In the genomic region with DNA sequence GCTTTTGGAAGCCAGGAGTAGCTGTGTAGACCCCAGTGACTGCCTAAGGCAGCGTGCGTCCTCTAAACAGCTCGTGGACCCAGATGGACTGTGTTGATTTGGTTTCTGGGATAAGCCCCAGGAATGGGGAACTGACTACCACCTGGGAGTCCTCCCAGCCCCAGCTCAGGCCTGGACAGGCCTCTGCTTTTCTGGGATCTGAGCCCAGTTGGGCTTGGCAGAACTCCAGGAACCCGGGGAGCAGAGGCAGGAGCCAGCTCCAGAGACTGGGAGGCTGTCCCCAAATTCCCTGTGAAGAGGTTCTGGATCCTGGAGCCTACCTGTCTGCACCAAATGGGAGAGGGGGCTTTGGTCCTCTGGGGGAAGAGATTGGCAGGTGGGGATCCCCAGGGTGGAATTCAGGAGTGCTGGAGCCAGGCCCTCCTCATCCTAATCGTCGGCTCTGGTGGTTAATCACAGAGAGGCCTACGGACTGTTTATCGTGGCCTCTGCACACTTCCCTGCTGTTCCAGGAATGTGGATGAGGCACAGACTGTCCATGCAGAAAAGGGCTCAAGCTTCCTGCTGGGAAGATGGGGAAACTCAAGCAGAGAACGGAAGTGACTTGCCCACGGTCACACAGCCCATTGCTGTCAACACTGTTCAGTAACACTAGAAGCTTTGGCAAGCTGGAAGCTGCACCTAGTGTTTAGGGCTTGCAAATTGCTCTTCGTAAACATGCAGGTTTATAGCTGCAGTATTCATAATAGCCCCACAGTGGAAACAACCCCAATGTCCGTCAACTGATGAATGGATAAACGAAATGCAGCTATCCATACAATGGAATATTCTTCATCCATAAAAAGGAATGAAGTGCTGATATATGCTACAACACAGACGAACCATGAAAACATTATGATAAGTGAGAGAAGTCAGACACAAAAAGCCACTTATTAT, we compare ENCODE assay signal across 8 cellular contexts.
A peak's percentile ranks its signal among the peaks of the same experiment; 100 is the strongest.
DNase-seq lines count a peak whose midpoint lies in the region; ATAC-seq and TF ChIP-seq lines count a peak whose summit lies in the region.
"Had no signal": no experiment of that assay in that cellular context is flagged by ENCODE, and none has a peak within 500 bp of the region (broad histone marks: within the 10 kb centered on the region; RNA-seq: fewer than 3 reads in every experiment).

No MANE protein-coding gene starts in this region.

- TF ChIP-seq EP300 in transverse colon (IDR thresholded peaks at IDR 0.05; ENCODE audit: low read depth) = no peak

- POLR2A ChIA-PET in activated CD8-positive, alpha-beta T cell treated with anti-CD3 and anti-CD28 coated beads, Interleukin-2, amount 10 ng/mL, durations not matched to agents 7 days and 5 days (lab: Charles Lee) = no interaction called here

- CTCF ChIA-PET in activated CD8-positive, alpha-beta T cell treated with anti-CD3 and anti-CD28 coated beads, Interleukin-2, amount 10 ng/mL, durations not matched to agents 7 days and 5 days (lab: Charles Lee) = interaction anchor here (1.0 to 1.8 kb wide), 2 partner anchors 47 to 102 kb away, joined by 4 read pairs; no protein-coding TSS in a partner anchor

- 45 to 63% methylated on average over 3 to 13 of the region's 14 CpGs for WGBS in transverse colon (ENCODE audit: low coverage in 1 of 2), 2 donors

- in situ Hi-C loops in astrocyte of the cerebellum (cut with HindIII; ENCODE audit: low sequenced_read_pairs) = no loop called here
- in situ Hi-C loops in transverse colon (cut with MboI; ENCODE audit: low pct_ligation_motif_present in 1 of 4, low pct_unique_long_range_greater_than_20kb in 1 of 4, low sequenced_read_pairs in 3 of 4) = loop anchor here in 1 of 4 donors (10.0 kb wide), 1 partner anchor 103 kb away; a partner anchor contains a TSS

- no peaks in the 10 kb centered on the region for H3K36me3 ChIP-seq in transverse colon

- peaks cover 4% of the 10 kb centered on the region for H3K27me3 ChIP-seq in transverse colon

- no peaks in the 10 kb centered on the region for H3K36me3 Mint-ChIP-seq in activated CD8-positive, alpha-beta T cell treated with anti-CD3 and anti-CD28 coated beads, Interleukin-2, amount 10 ng/mL, durations not matched to agents 7 days and 5 days (ENCODE audit: low read depth)

- no peaks in the 10 kb centered on the region for H3K9me3 ChIP-seq in transverse colon

- ATAC-seq in activated CD8-positive, alpha-beta T cell treated with anti-CD3 and anti-CD28 coated beads, Interleukin-2, amount 10 ng/mL, durations not matched to agents 7 days and 5 days = no peak
- no peak for ATAC-seq in GM21723 (IDR thresholded peaks at IDR 0.05; ENCODE audit: unreplicated experiment)

- H3K9me3 Mint-ChIP-seq in activated CD8-positive, alpha-beta T cell treated with anti-CD3 and anti-CD28 coated beads, Interleukin-2, amount 10 ng/mL, durations not matched to agents 7 days and 5 days (ENCODE audit: insufficient read depth) = no peaks in the 10 kb centered on the region

- TF ChIP-seq CTCF in astrocyte of the cerebellum (IDR thresholded peaks at IDR 0.05; ENCODE audit: low read depth, low read length, missing control alignments) = no peak
- TF ChIP-seq CTCF in transverse colon (IDR thresholded peaks at IDR 0.05) = no peak

- H3K27ac Mint-ChIP-seq in activated CD8-positive, alpha-beta T cell treated with anti-CD3 and anti-CD28 coated beads, Interleukin-2, amount 10 ng/mL, durations not matched to agents 7 days and 5 days = no peak overlapping the region
- H3K27ac Mint-ChIP-seq: dendritic cell treated with granulocyte-macrophage colony-stimulating factor and Interleukin-4, amounts not matched to agents 40 ng/mL and 50 ng/mL, for 4 days had no signal

- H3K4me1 ChIP-seq in transverse colon = peaks cover 0 to 19% (median 9%) of the 10 kb centered on the region in 4 donors

- intact Hi-C loops in transverse colon (cut with DNase I; ENCODE audit: low total_unique reads) = loop anchor here (5.0 kb wide), 1 partner anchor 100 kb away; a partner anchor contains a TSS

- H3K4me3 Mint-ChIP-seq in activated CD8-positive, alpha-beta T cell treated with anti-CD3 and anti-CD28 coated beads, Interleukin-2, amount 10 ng/mL, durations not matched to agents 7 days and 5 days = no peak overlapping the region
- H3K4me3 Mint-ChIP-seq: dendritic cell treated with granulocyte-macrophage colony-stimulating factor and Interleukin-4, amounts not matched to agents 40 ng/mL and 50 ng/mL, for 4 days had no signal

- no peaks in the 10 kb centered on the region for H3K4me1 Mint-ChIP-seq in activated CD8-positive, alpha-beta T cell treated with anti-CD3 and anti-CD28 coated beads, Interleukin-2, amount 10 ng/mL, durations not matched to agents 7 days and 5 days (ENCODE audit: low read depth)

- DNase-seq in NCI-H1092 (lab: John Stamatoyannopoulos, UW) = peak; percentile 83
- DNase-seq in astrocyte of the cerebellum (ENCODE audit: low read depth) = peak; percentile 84
- peak in 46 of 51 donors; percentile 5 to 85 (median 62) for DNase-seq in hypothalamus (lab: John Stamatoyannopoulos, UW)
- DNase-seq in transverse colon = peak; percentile 61
- DNase-seq in activated CD8-positive, alpha-beta T cell treated with anti-CD3 and anti-CD28 coated beads, Interleukin-2, amount 10 ng/mL, durations not matched to agents 7 days and 5 days = no peak
- DNase-seq in COLO668 (lab: John Stamatoyannopoulos, UW; ENCODE audit: unreplicated experiment) = no peak

- TF ChIP-seq POLR2A in transverse colon (IDR thresholded peaks at IDR 0.05) = no peak

- peaks cover 12% of the 10 kb centered on the region for H3K27me3 Mint-ChIP-seq in activated CD8-positive, alpha-beta T cell treated with anti-CD3 and anti-CD28 coated beads, Interleukin-2, amount 10 ng/mL, durations not matched to agents 7 days and 5 days (ENCODE audit: low read depth)

- H3K27ac ChIP-seq in transverse colon = peak overlapping the region; percentile 52 to 76 (median 66)

- H3K4me3 ChIP-seq in astrocyte of the cerebellum (ENCODE audit: low read depth, low read length) (no peak overlapping the region), transverse colon (no peak overlapping the region)

Comparison
In these comparisons a context has a peak if more than half of its experiments do, and no peak if none do; other contexts are left out.
1. DNase-seq: peak in NCI-H1092 (single experiment), astrocyte of the cerebellum (single experiment), hypothalamus (46 of 51) and transverse colon (single experiment); none in activated CD8-positive, alpha-beta T cell treated with anti-CD3 and anti-CD28 coated beads, Interleukin-2, amount 10 ng/mL, durations not matched to agents 7 days and 5 days (single experiment) and COLO668 (single experiment).